10 cellular contexts compared by ENCODE assay signal in the genomic region with DNA sequence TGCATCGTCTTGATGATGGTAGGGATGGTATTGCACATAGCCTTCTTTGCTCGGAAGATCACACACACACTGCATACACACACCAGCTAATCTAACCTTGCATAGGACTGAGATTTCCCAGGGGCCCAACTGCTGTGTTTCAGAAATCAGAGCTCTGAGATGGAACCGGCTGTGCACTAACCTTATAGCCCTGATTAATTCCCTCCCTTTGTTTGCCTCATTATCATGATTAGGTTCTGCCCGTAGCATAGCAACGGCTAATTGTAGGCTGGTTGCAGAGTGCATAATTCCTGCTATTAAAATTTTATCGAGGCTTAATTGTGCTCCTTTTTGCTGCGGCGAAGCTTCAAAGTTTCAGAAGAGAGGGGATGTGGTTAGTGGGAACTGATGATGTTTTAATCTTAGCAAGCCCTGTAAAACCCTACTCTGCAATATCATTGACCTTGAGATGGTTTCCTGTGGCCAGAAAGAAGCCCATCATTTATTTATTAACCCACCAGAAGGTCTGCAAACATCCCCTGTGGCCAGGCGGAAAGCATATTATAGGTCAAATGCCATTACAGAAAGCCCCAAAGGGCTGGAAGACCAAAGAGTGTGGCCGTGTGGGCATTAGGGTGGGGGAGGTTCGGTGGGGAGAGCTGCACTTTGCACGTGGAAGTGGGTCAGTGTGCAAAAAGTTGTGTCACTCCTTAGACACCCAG. TPM values are rescaled to one million over a fixed set of nuclear protein-coding genes. Genes with fewer than 3 reads are reported as not detected.
DNase-seq lines count a peak whose midpoint lies in the region; ATAC-seq and TF ChIP-seq lines count a peak whose summit lies in the region.
"Had no signal": no experiment of that assay in that cellular context is flagged by ENCODE, and none has a peak within 500 bp of the region (broad histone marks: within the 10 kb centered on the region; RNA-seq: fewer than 3 reads in every experiment).

No MANE protein-coding gene starts in this region.

- POLR2A ChIA-PET in CD4-positive, alpha-beta memory T cell (lab: Charles Lee; ENCODE audit: partially characterized antibody) = interaction anchor here (1.8 kb wide), 1 partner anchor 56 kb away, joined by 12 read pairs; the partner anchor contains the start of gene GLCE
- POLR2A ChIA-PET in activated CD8-positive, alpha-beta T cell treated with anti-CD3 and anti-CD28 coated beads for 36 hours (lab: Charles Lee) = no interaction called here

- CTCF ChIA-PET in CD4-positive, alpha-beta memory T cell (lab: Charles Lee; ENCODE audit: partially characterized antibody) = no interaction called here
- CTCF ChIA-PET in activated CD8-positive, alpha-beta T cell treated with anti-CD3 and anti-CD28 coated beads for 36 hours (lab: Charles Lee) = no interaction called here

- H3K27ac Mint-ChIP-seq in CD4-positive, alpha-beta memory T cell = peak overlapping the region in 6 of 7 donors; percentile 13 to 75 (median 44)
- no peak overlapping the region for H3K27ac Mint-ChIP-seq in activated CD8-positive, alpha-beta T cell treated with anti-CD3 and anti-CD28 coated beads for 36 hours
- H3K27ac Mint-ChIP-seq in activated T-cell treated with anti-CD3 and anti-CD28 coated beads, Interleukin-2, amount 50 U/mL, for 24 hours = no peak overlapping the region

- H3K36me3 Mint-ChIP-seq in CD4-positive, alpha-beta memory T cell = no peaks in the 10 kb centered on the region
- H3K36me3 Mint-ChIP-seq in activated CD8-positive, alpha-beta T cell treated with anti-CD3 and anti-CD28 coated beads for 36 hours (ENCODE audit: low read depth) = no peaks in the 10 kb centered on the region
- no peaks in the 10 kb centered on the region for H3K36me3 Mint-ChIP-seq in activated T-cell treated with anti-CD3 and anti-CD28 coated beads, Interleukin-2, amount 50 U/mL, for 24 hours (ENCODE audit: low read depth)

- no peak for TF ChIP-seq CTCF in activated CD8-positive, alpha-beta T cell treated with anti-CD3 and anti-CD28 coated beads for 36 hours (IDR thresholded peaks at IDR 0.05)
- no peak for TF ChIP-seq CTCF in GM10266 (IDR thresholded peaks at IDR 0.05; ENCODE audit: control insufficient read depth, insufficient read depth, low read depth, missing control alignments)

- H3K4me1 ChIP-seq in CD4-positive, alpha-beta memory T cell (ENCODE audit: insufficient read depth, low read length) = peaks cover 50% of the 10 kb centered on the region
- H3K4me1 ChIP-seq: ascending aorta, gastrocnemius medialis had no signal

- H3K9me3 Mint-ChIP-seq in CD4-positive, alpha-beta memory T cell = no peaks in the 10 kb centered on the region
- no peaks in the 10 kb centered on the region for H3K9me3 Mint-ChIP-seq in activated CD8-positive, alpha-beta T cell treated with anti-CD3 and anti-CD28 coated beads for 36 hours
- no peaks in the 10 kb centered on the region for H3K9me3 Mint-ChIP-seq in activated T-cell treated with anti-CD3 and anti-CD28 coated beads, Interleukin-2, amount 50 U/mL, for 24 hours

- peaks cover 36 to 48% (median 42%) of the 10 kb centered on the region in 4 donors for H3K4me1 Mint-ChIP-seq in CD4-positive, alpha-beta memory T cell
- peaks cover 21% of the 10 kb centered on the region for H3K4me1 Mint-ChIP-seq in activated CD8-positive, alpha-beta T cell treated with anti-CD3 and anti-CD28 coated beads for 36 hours (ENCODE audit: low read depth)
- H3K4me1 Mint-ChIP-seq in activated T-cell treated with anti-CD3 and anti-CD28 coated beads, Interleukin-2, amount 50 U/mL, for 24 hours (ENCODE audit: low read depth) = peaks cover 28% of the 10 kb centered on the region

- no peaks in the 10 kb centered on the region for H3K36me3 ChIP-seq in CD4-positive, alpha-beta memory T cell (ENCODE audit: insufficient read depth, low read length)
- H3K36me3 ChIP-seq: ascending aorta, gastrocnemius medialis had no signal

- peak overlapping the region in 1 of 2 donors; percentile 36 for H3K4me3 ChIP-seq in CD4-positive, alpha-beta memory T cell (ENCODE audit: low read length in 2 of 2)
- H3K4me3 ChIP-seq: ascending aorta, gastrocnemius medialis had no signal

- no peaks in the 10 kb centered on the region for H3K27me3 Mint-ChIP-seq in CD4-positive, alpha-beta memory T cell
- no peaks in the 10 kb centered on the region for H3K27me3 Mint-ChIP-seq in activated CD8-positive, alpha-beta T cell treated with anti-CD3 and anti-CD28 coated beads for 36 hours
- H3K27me3 Mint-ChIP-seq in activated T-cell treated with anti-CD3 and anti-CD28 coated beads, Interleukin-2, amount 50 U/mL, for 24 hours = peaks cover 3% of the 10 kb centered on the region

- peak overlapping the region; percentile 50 to 80 (median 66) for H3K4me3 Mint-ChIP-seq in CD4-positive, alpha-beta memory T cell
- H3K4me3 Mint-ChIP-seq in activated CD8-positive, alpha-beta T cell treated with anti-CD3 and anti-CD28 coated beads for 36 hours = no peak overlapping the region
- H3K4me3 Mint-ChIP-seq in activated T-cell treated with anti-CD3 and anti-CD28 coated beads, Interleukin-2, amount 50 U/mL, for 24 hours = no peak overlapping the region

- no peaks in the 10 kb centered on the region for H3K9me3 ChIP-seq in CD4-positive, alpha-beta memory T cell (ENCODE audit: control insufficient read depth in 1 of 2, low read length in 2 of 2)
- H3K9me3 ChIP-seq: ascending aorta, gastrocnemius medialis had no signal

- ATAC-seq in GM19025 (IDR thresholded peaks at IDR 0.05; ENCODE audit: low read depth, unreplicated experiment) (peak; percentile 56), HG03097 (IDR thresholded peaks at IDR 0.05; ENCODE audit: low FRiP score, unreplicated experiment) (peak; percentile 66)
- ATAC-seq in activated CD8-positive, alpha-beta T cell treated with anti-CD3 and anti-CD28 coated beads for 36 hours = peak; percentile 47
- ATAC-seq: gastrocnemius medialis had no signal

- H3K27ac ChIP-seq in CD4-positive, alpha-beta memory T cell (ENCODE audit: low read depth, low read length) = no peak overlapping the region
- H3K27ac ChIP-seq: ascending aorta, gastrocnemius medialis had no signal

- no peaks in the 10 kb centered on the region for H3K27me3 ChIP-seq in CD4-positive, alpha-beta memory T cell (ENCODE audit: insufficient read depth, low read length)
- H3K27me3 ChIP-seq: ascending aorta, gastrocnemius medialis had no signal

- intact Hi-C loops in CD4-positive, alpha-beta memory T cell (cut with micrococcal nuclease) = no loop called here
- intact Hi-C loops in activated CD8-positive, alpha-beta T cell treated with anti-CD3 and anti-CD28 coated beads for 36 hours (cut with micrococcal nuclease) = no loop called here

- peak in 4 of 5 donors; percentile 30 to 53 (median 46) for DNase-seq in CD4-positive, alpha-beta memory T cell
- peak; percentile 7 for DNase-seq in activated CD8-positive, alpha-beta T cell treated with anti-CD3 and anti-CD28 coated beads for 36 hours
- no peak for DNase-seq in activated T-cell treated with anti-CD3 and anti-CD28 coated beads, Interleukin-2, amount 50 U/mL, for 24 hours
- no peak for DNase-seq in NCI-H187 (lab: John Stamatoyannopoulos, UW)
- DNase-seq in globus pallidus (ENCODE audit: low spot score) = no peak
- DNase-seq in GM10266 (ENCODE audit: extremely low spot score) = no peak
- DNase-seq: gastrocnemius medialis had no signal

RNA-seq across cellular contexts. Expression of gene GLCE, which starts 56.2 kb away (rescaled TPM):
- total RNA-seq in CD4-positive, alpha-beta memory T cell = 1 to 10 TPM; 7.2 TPM
- polyA plus RNA-seq in CD4-positive, alpha-beta memory T cell = 1 to 10 TPM; 6.1 to 9.0 TPM
- total RNA-seq in activated CD8-positive, alpha-beta T cell treated with anti-CD3 and anti-CD28 coated beads for 36 hours = 1 to 10 TPM; 2.8 to 4.3 TPM

Comparison
In these comparisons a context has a peak if more than half of its experiments do, and no peak if none do; other contexts are left out.
1. DNase-seq: peak in CD4-positive, alpha-beta memory T cell (4 of 5) and activated CD8-positive, alpha-beta T cell treated with anti-CD3 and anti-CD28 coated beads for 36 hours (single experiment); none in activated T-cell treated with anti-CD3 and anti-CD28 coated beads, Interleukin-2, amount 50 U/mL, for 24 hours (single experiment), NCI-H187 (0 of 2), globus pallidus (single experiment) and GM10266 (single experiment).
2. H3K27ac Mint-ChIP-seq: peak in CD4-positive, alpha-beta memory T cell (6 of 7); none in activated CD8-positive, alpha-beta T cell treated with anti-CD3 and anti-CD28 coated beads for 36 hours (single experiment) and activated T-cell treated with anti-CD3 and anti-CD28 coated beads, Interleukin-2, amount 50 U/mL, for 24 hours (single experiment).
3. H3K4me3 Mint-ChIP-seq: peak in CD4-positive, alpha-beta memory T cell (8 of 8); none in activated CD8-positive, alpha-beta T cell treated with anti-CD3 and anti-CD28 coated beads for 36 hours (single experiment) and activated T-cell treated with anti-CD3 and anti-CD28 coated beads, Interleukin-2, amount 50 U/mL, for 24 hours (single experiment).
4. Peak in every context shown above with its lines, with median percentiles within 50 percentile points of each other: ATAC-seq.